Comparison of ENCODE assay signal across 25 cellular contexts in genomic region chr3:49842843-49843242, GRCh38. TPM values are rescaled to one million over a fixed set of nuclear protein-coding genes. Genes with fewer than 3 reads are reported as not detected.
DNase-seq lines count a peak whose midpoint lies in the region; ATAC-seq and TF ChIP-seq lines count a peak whose summit lies in the region.
"Had no signal": no experiment of that assay in that cellular context is flagged by ENCODE, and none has a peak within 500 bp of the region (broad histone marks: within the 10 kb centered on the region; RNA-seq: fewer than 3 reads in every experiment).

No MANE protein-coding gene starts in this region.

- H3K36me3 Mint-ChIP-seq in natural killer cell treated with Interleukin-12 subunit alpha and Interleukin-12 subunit beta and Interleukin-15 and Interleukin-18, amount 100 ng/mL, for 72 hours, result no peaks in the 10 kb centered on the region
- H3K36me3 Mint-ChIP-seq in natural killer cell, result no peaks in the 10 kb centered on the region
- peaks cover 5% of the 10 kb centered on the region for H3K36me3 Mint-ChIP-seq in activated T-helper 17 cell treated with anti-CD3 and anti-CD28 coated beads, Interleukin-2, amount 50 U/mL, for 72 hours (ENCODE audit: low read depth)
- H3K36me3 Mint-ChIP-seq in nephron (ENCODE audit: low read depth), result peaks cover 7% of the 10 kb centered on the region

- intact Hi-C loops in natural killer cell (cut with micrococcal nuclease), result no loop called here
- intact Hi-C loops in thyroid gland (cut with DNase I), result loop anchor here (2.0 to 5.0 kb wide), 2 partner anchors 38 to 136 kb away; no protein-coding TSS in a partner anchor

- peak; percentile 39 for DNase-seq in natural killer cell treated with Interleukin-12 subunit alpha and Interleukin-12 subunit beta and Interleukin-15 and Interleukin-18, amount 100 ng/mL, for 72 hours (ENCODE audit: low spot score)
- no peak for DNase-seq in natural killer cell
- DNase-seq in thyroid gland, result peak; percentile 68 to 76
- no peak for DNase-seq in SIG-M5 treated with dmso at 0.1 percent for 504 hours (lab: John Stamatoyannopoulos, UW; ENCODE audit: unreplicated experiment)
- no peak for DNase-seq in DMS 273 treated with DMSO at 0.1 percent for 48 hours (lab: John Stamatoyannopoulos, UW)
- DNase-seq: Calu3, DMS153, DND-41, Karpas-422, NCI-H1092, NCI-H1436, NCI-H187, NCI-H2107, NCI-H446 treated with DMSO at 0.1 percent for 48 hours, NCI-H526, SHP77 treated with DMSO at 0.1 percent for 48 hours had no signal

- TF ChIP-seq CTCF in natural killer cell (IDR thresholded peaks at IDR 0.05) (no peak), nephron (IDR thresholded peaks at IDR 0.05; ENCODE audit: unreplicated experiment in 3 of 3) (no peak), thyroid gland (IDR thresholded peaks at IDR 0.05) (no peak)

- no peaks in the 10 kb centered on the region for H3K9me3 Mint-ChIP-seq in natural killer cell treated with Interleukin-12 subunit alpha and Interleukin-12 subunit beta and Interleukin-15 and Interleukin-18, amount 100 ng/mL, for 72 hours
- H3K9me3 Mint-ChIP-seq in natural killer cell (no peaks in the 10 kb centered on the region), nephron (no peaks in the 10 kb centered on the region)
- no peaks in the 10 kb centered on the region for H3K9me3 Mint-ChIP-seq in activated T-helper 17 cell treated with anti-CD3 and anti-CD28 coated beads, Interleukin-2, amount 50 U/mL, for 72 hours
- H3K9me3 Mint-ChIP-seq: CD14-positive monocyte had no signal

- no peak overlapping the region for H3K4me3 Mint-ChIP-seq in natural killer cell treated with Interleukin-12 subunit alpha and Interleukin-12 subunit beta and Interleukin-15 and Interleukin-18, amount 100 ng/mL, for 72 hours
- no peak overlapping the region for H3K4me3 Mint-ChIP-seq in natural killer cell
- H3K4me3 Mint-ChIP-seq in activated T-helper 17 cell treated with anti-CD3 and anti-CD28 coated beads, Interleukin-2, amount 50 U/mL, for 72 hours, result no peak overlapping the region
- no peak overlapping the region for H3K4me3 Mint-ChIP-seq in nephron
- H3K4me3 Mint-ChIP-seq: B cell, CD14-positive monocyte had no signal

- H3K27ac Mint-ChIP-seq in natural killer cell treated with Interleukin-12 subunit alpha and Interleukin-12 subunit beta and Interleukin-15 and Interleukin-18, amount 100 ng/mL, for 72 hours, result no peak overlapping the region
- H3K27ac Mint-ChIP-seq in natural killer cell (no peak overlapping the region), nephron (peak overlapping the region in 2 of 3 experiments; percentile 18 to 37)
- H3K27ac Mint-ChIP-seq in activated T-helper 17 cell treated with anti-CD3 and anti-CD28 coated beads, Interleukin-2, amount 50 U/mL, for 72 hours, result peak overlapping the region; percentile 43
- H3K27ac Mint-ChIP-seq: B cell had no signal

- no peak overlapping the region for H3K4me3 ChIP-seq in thyroid gland (replicated peaks in 1 of 3)
- H3K4me3 ChIP-seq: SK-N-MC had no signal

- peaks cover 0 to 2% of the 10 kb centered on the region in 2 donors for H3K4me1 Mint-ChIP-seq in natural killer cell treated with Interleukin-12 subunit alpha and Interleukin-12 subunit beta and Interleukin-15 and Interleukin-18, amount 100 ng/mL, for 72 hours (ENCODE audit: low read depth in 2 of 2)
- no peaks in the 10 kb centered on the region for H3K4me1 Mint-ChIP-seq in natural killer cell
- peaks cover 5% of the 10 kb centered on the region for H3K4me1 Mint-ChIP-seq in activated T-helper 17 cell treated with anti-CD3 and anti-CD28 coated beads, Interleukin-2, amount 50 U/mL, for 72 hours
- H3K4me1 Mint-ChIP-seq in nephron, result peaks cover 28% of the 10 kb centered on the region
- H3K4me1 Mint-ChIP-seq: CD14-positive monocyte had no signal

- H3K27ac ChIP-seq in thyroid gland, result peak overlapping the region; percentile 21 to 33 (median 30)
- H3K27ac ChIP-seq: SK-N-MC had no signal

- no peaks in the 10 kb centered on the region for H3K36me3 ChIP-seq in thyroid gland

- ATAC-seq in natural killer cell treated with Interleukin-12 subunit alpha and Interleukin-12 subunit beta and Interleukin-15 and Interleukin-18, amount 100 ng/mL, for 72 hours, result no peak
- ATAC-seq in natural killer cell (no peak), esophagus mucosa (no peak)
- ATAC-seq in activated T-helper 17 cell treated with anti-CD3 and anti-CD28 coated beads, Interleukin-2, amount 50 U/mL, for 72 hours (replicated peaks), result no peak
- ATAC-seq: HCT116, Panc1 had no signal

- no peak for TF ChIP-seq POLR2A in thyroid gland (IDR thresholded peaks at IDR 0.05)

- H3K27me3 Mint-ChIP-seq in natural killer cell treated with Interleukin-12 subunit alpha and Interleukin-12 subunit beta and Interleukin-15 and Interleukin-18, amount 100 ng/mL, for 72 hours, result no peaks in the 10 kb centered on the region
- no peaks in the 10 kb centered on the region for H3K27me3 Mint-ChIP-seq in natural killer cell (ENCODE audit: low read depth in 2 of 2)
- no peaks in the 10 kb centered on the region for H3K27me3 Mint-ChIP-seq in activated T-helper 17 cell treated with anti-CD3 and anti-CD28 coated beads, Interleukin-2, amount 50 U/mL, for 72 hours
- no peaks in the 10 kb centered on the region for H3K27me3 Mint-ChIP-seq in nephron (ENCODE audit: low read depth)
- H3K27me3 Mint-ChIP-seq: B cell had no signal

- H3K9me3 ChIP-seq in thyroid gland, result no peaks in the 10 kb centered on the region

- 80 to 86% methylated on average over 1 of the region's 1 CpG for WGBS in thyroid gland, 2 donors

- H3K4me1 ChIP-seq in thyroid gland, result peaks cover 6 to 15% of the 10 kb centered on the region in 2 donors

- H3K27me3 ChIP-seq in thyroid gland, result no peaks in the 10 kb centered on the region

RNA-seq across cellular contexts. Expression of gene TRAIP, which starts 13.5 kb away (rescaled TPM):
- total RNA-seq in natural killer cell treated with Interleukin-12 subunit alpha and Interleukin-12 subunit beta and Interleukin-15 and Interleukin-18, amount 100 ng/mL, for 72 hours, result 10 to 100 TPM; 14.0 to 44.0 TPM
- total RNA-seq in natural killer cell (1 to 10 TPM; 3.3 to 6.2 (median 4.0) TPM), thyroid gland (1 to 10 TPM in 3 of 4 donors, under 1 TPM in 1; 0.73 to 7.0 (median 3.3) TPM), esophagus mucosa (5.5 TPM)
- total RNA-seq in activated T-helper 17 cell treated with anti-CD3 and anti-CD28 coated beads, Interleukin-2, amount 50 U/mL, for 72 hours, result 10 to 100 TPM; 19.6 to 24.5 TPM

RNA-seq across cellular contexts. Expression of gene CAMKV, which starts 26.9 kb away (rescaled TPM):
- total RNA-seq in natural killer cell treated with Interleukin-12 subunit alpha and Interleukin-12 subunit beta and Interleukin-15 and Interleukin-18, amount 100 ng/mL, for 72 hours, result not detected
- total RNA-seq in natural killer cell, result not detected
- total RNA-seq in activated T-helper 17 cell treated with anti-CD3 and anti-CD28 coated beads, Interleukin-2, amount 50 U/mL, for 72 hours, result under 1 TPM; 0.15 to 0.34 TPM
- not detected for total RNA-seq in thyroid gland
- not detected for total RNA-seq in esophagus mucosa
- total RNA-seq: B cell, HT-29 had no signal

RNA-seq across cellular contexts. Expression of gene UBA7, which starts 29.1 kb away (rescaled TPM):
- 100 to 1,000 TPM in 1 of 2 donors, 10 to 100 TPM in 1; 89.5 to 105 TPM for total RNA-seq in natural killer cell treated with Interleukin-12 subunit alpha and Interleukin-12 subunit beta and Interleukin-15 and Interleukin-18, amount 100 ng/mL, for 72 hours
- total RNA-seq in natural killer cell (100 to 1,000 TPM; 283 to 358 (median 336) TPM), thyroid gland (10 to 100 TPM; 50.1 to 87.5 (median 69.3) TPM), esophagus mucosa (15.3 TPM)
- total RNA-seq in activated T-helper 17 cell treated with anti-CD3 and anti-CD28 coated beads, Interleukin-2, amount 50 U/mL, for 72 hours, result 10 to 100 TPM; 68.6 to 94.2 TPM

RNA-seq across cellular contexts. Expression of gene INKA1, which starts 39.8 kb away (rescaled TPM):
- under 1 TPM in 1 of 2 donors, not detected in 1; 0.64 TPM for total RNA-seq in natural killer cell treated with Interleukin-12 subunit alpha and Interleukin-12 subunit beta and Interleukin-15 and Interleukin-18, amount 100 ng/mL, for 72 hours
- under 1 TPM in 2 of 3 donors, not detected in 1; 0.52 to 0.83 TPM for total RNA-seq in natural killer cell
- under 1 TPM; 0.26 to 0.32 TPM for total RNA-seq in activated T-helper 17 cell treated with anti-CD3 and anti-CD28 coated beads, Interleukin-2, amount 50 U/mL, for 72 hours
- 1 to 10 TPM; 3.1 to 7.3 (median 5.6) TPM for total RNA-seq in thyroid gland
- 14.2 TPM for total RNA-seq in esophagus mucosa

RNA-seq across cellular contexts. Expression of gene CDHR4, which starts 43.2 kb away (rescaled TPM):
- not detected for total RNA-seq in natural killer cell treated with Interleukin-12 subunit alpha and Interleukin-12 subunit beta and Interleukin-15 and Interleukin-18, amount 100 ng/mL, for 72 hours
- under 1 TPM in 1 of 3 donors, not detected in 2; 0.30 TPM for total RNA-seq in natural killer cell
- under 1 TPM in 1 of 2 donors, not detected in 1; 0.40 TPM for total RNA-seq in activated T-helper 17 cell treated with anti-CD3 and anti-CD28 coated beads, Interleukin-2, amount 50 U/mL, for 72 hours
- total RNA-seq in thyroid gland, result not detected
- not detected for total RNA-seq in esophagus mucosa
- total RNA-seq: Calu3 had no signal

Comparison
In these comparisons a context has a peak if more than half of its experiments do, and no peak if none do; other contexts are left out.
1. DNase-seq: peak in natural killer cell treated with Interleukin-12 subunit alpha and Interleukin-12 subunit beta and Interleukin-15 and Interleukin-18, amount 100 ng/mL, for 72 hours (single experiment) and thyroid gland (2 of 2); none in natural killer cell (single experiment), SIG-M5 treated with dmso at 0.1 percent for 504 hours (single experiment) and DMS 273 treated with DMSO at 0.1 percent for 48 hours (single experiment).
2. H3K27ac Mint-ChIP-seq: peak in activated T-helper 17 cell treated with anti-CD3 and anti-CD28 coated beads, Interleukin-2, amount 50 U/mL, for 72 hours (single experiment) and nephron (2 of 3); none in natural killer cell treated with Interleukin-12 subunit alpha and Interleukin-12 subunit beta and Interleukin-15 and Interleukin-18, amount 100 ng/mL, for 72 hours (0 of 2) and natural killer cell (0 of 2).